1 cellular context compared by ENCODE assay signal in the genomic region with DNA sequence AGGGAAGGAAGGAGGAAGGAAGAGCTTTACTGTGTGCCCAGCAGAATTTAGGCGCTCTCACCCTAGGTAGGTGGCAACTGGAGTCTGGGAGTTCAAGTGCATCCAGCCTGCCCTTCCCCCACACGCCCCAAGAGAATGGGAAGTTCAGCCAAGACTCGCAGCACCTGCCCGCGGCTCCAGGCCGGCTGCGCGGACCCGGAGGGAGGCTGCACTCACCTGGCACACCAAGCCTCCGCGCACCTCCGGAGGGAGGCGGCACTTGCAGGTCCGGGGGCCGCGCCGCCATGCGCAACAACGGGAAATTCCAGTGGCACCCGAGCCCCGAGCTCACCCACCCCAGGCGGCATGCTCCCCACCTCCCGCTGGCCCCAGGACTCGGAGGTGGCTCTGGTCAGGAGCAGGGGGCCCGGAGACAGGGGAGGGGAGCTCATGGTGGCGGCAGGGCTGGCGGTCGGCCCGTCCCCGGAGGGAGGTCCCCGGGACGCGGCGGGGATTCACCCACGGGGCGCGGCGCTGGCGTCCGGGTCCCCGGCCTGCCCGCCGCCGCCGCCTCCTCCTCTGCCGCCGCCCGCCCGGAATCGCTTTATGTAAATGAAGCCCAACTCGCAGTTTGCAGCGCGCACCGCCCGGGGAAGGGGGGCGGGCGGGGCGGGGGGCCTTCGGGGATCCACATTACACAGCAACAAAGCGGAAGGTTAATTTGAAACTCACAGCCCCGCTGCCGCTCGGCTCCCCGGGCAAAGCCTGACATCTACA.
TF ChIP-seq lines count a peak whose summit lies in the region.

A gene with protein sequence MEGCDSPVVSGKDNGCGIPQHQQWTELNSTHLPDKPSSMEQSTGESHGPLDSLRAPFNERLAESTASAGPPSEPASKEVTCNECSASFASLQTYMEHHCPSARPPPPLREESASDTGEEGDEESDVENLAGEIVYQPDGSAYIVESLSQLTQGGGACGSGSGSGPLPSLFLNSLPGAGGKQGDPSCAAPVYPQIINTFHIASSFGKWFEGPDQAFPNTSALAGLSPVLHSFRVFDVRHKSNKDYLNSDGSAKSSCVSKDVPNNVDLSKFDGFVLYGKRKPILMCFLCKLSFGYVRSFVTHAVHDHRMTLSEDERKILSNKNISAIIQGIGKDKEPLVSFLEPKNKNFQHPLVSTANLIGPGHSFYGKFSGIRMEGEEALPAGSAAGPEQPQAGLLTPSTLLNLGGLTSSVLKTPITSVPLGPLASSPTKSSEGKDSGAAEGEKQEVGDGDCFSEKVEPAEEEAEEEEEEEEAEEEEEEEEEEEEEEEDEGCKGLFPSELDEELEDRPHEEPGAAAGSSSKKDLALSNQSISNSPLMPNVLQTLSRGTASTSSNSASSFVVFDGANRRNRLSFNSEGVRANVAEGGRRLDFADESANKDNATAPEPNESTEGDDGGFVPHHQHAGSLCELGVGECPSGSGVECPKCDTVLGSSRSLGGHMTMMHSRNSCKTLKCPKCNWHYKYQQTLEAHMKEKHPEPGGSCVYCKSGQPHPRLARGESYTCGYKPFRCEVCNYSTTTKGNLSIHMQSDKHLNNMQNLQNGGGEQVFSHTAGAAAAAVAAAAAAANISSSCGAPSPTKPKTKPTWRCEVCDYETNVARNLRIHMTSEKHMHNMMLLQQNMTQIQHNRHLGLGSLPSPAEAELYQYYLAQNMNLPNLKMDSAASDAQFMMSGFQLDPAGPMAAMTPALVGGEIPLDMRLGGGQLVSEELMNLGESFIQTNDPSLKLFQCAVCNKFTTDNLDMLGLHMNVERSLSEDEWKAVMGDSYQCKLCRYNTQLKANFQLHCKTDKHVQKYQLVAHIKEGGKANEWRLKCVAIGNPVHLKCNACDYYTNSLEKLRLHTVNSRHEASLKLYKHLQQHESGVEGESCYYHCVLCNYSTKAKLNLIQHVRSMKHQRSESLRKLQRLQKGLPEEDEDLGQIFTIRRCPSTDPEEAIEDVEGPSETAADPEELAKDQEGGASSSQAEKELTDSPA (N-terminal part only) (minus strand): TSS at position 593 of the 756 bp plus-strand sequence. CDS start 87,983 bp downstream, outside the sequence.

TF ChIP-seq in HepG2, 621 proteins besides CTCF, POLR2A, EP300 and RAD21 (continued from another document and continues in another):
- TF ChIP-seq, protein P1, sequence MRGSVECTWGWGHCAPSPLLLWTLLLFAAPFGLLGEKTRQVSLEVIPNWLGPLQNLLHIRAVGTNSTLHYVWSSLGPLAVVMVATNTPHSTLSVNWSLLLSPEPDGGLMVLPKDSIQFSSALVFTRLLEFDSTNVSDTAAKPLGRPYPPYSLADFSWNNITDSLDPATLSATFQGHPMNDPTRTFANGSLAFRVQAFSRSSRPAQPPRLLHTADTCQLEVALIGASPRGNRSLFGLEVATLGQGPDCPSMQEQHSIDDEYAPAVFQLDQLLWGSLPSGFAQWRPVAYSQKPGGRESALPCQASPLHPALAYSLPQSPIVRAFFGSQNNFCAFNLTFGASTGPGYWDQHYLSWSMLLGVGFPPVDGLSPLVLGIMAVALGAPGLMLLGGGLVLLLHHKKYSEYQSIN (CRISPR knock-in tag; IDR thresholded peaks at IDR 0.05; ENCODE audit: borderline replicate concordance): no peak; the same call in 1 of the 2 replicates
- TF ChIP-seq HMG20B (CRISPR knock-in tag; conservative IDR thresholded peaks at IDR 0.05): 0 out of 2 replicates have a peak, but pooled peaks have one; percentile 37
- TF ChIP-seq BHLHE40 (IDR thresholded peaks at IDR 0.05; ENCODE audit: low read length): no peak
- TF ChIP-seq ZNF20 (CRISPR knock-in tag; IDR thresholded peaks at IDR 0.05): no peak
- TF ChIP-seq, protein P2, sequence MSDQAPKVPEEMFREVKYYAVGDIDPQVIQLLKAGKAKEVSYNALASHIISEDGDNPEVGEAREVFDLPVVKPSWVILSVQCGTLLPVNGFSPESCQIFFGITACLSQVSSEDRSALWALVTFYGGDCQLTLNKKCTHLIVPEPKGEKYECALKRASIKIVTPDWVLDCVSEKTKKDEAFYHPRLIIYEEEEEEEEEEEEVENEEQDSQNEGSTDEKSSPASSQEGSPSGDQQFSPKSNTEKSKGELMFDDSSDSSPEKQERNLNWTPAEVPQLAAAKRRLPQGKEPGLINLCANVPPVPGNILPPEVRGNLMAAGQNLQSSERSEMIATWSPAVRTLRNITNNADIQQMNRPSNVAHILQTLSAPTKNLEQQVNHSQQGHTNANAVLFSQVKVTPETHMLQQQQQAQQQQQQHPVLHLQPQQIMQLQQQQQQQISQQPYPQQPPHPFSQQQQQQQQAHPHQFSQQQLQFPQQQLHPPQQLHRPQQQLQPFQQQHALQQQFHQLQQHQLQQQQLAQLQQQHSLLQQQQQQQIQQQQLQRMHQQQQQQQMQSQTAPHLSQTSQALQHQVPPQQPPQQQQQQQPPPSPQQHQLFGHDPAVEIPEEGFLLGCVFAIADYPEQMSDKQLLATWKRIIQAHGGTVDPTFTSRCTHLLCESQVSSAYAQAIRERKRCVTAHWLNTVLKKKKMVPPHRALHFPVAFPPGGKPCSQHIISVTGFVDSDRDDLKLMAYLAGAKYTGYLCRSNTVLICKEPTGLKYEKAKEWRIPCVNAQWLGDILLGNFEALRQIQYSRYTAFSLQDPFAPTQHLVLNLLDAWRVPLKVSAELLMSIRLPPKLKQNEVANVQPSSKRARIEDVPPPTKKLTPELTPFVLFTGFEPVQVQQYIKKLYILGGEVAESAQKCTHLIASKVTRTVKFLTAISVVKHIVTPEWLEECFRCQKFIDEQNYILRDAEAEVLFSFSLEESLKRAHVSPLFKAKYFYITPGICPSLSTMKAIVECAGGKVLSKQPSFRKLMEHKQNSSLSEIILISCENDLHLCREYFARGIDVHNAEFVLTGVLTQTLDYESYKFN (CRISPR knock-in tag; conservative IDR thresholded peaks at IDR 0.05): peak; percentile 51; the same call in 1 of the 2 replicates
- TF ChIP-seq ZNF44 (CRISPR knock-in tag; IDR thresholded peaks at IDR 0.05): no peak
- no peak for TF ChIP-seq ZNF562 (CRISPR knock-in tag; IDR thresholded peaks at IDR 0.05; ENCODE audit: borderline replicate concordance)
- TF ChIP-seq ZNF496 (CRISPR knock-in tag; IDR thresholded peaks at IDR 0.05; ENCODE audit: insufficient replicate concordance): no peak
- TF ChIP-seq ZNF256 (CRISPR knock-in tag; conservative IDR thresholded peaks at IDR 0.05): no peak
- peak; percentile 80 for TF ChIP-seq RXRA (CRISPR knock-in tag; IDR thresholded peaks at IDR 0.05)
- TF ChIP-seq ZFP37 (CRISPR knock-in tag; IDR thresholded peaks at IDR 0.05; ENCODE audit: borderline replicate concordance): 0 out of 2 replicates have a peak, but pooled peaks have one; percentile 24
- TF ChIP-seq, protein P3, sequence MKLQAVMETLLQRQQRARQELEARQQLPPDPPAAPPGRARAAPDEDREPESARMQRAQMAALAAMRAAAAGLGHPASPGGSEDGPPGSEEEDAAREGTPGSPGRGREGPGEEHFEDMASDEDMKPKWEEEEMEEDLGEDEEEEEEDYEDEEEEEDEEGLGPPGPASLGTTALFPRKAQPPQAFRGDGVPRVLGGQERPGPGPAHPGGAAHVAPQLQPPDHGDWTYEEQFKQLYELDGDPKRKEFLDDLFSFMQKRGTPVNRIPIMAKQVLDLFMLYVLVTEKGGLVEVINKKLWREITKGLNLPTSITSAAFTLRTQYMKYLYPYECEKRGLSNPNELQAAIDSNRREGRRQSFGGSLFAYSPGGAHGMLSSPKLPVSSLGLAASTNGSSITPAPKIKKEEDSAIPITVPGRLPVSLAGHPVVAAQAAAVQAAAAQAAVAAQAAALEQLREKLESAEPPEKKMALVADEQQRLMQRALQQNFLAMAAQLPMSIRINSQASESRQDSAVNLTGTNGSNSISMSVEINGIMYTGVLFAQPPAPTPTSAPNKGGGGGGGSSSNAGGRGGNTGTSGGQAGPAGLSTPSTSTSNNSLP (IDR thresholded peaks at IDR 0.05; ENCODE audit: low read depth, low read length): no peak
- no peak for TF ChIP-seq HOXA3 (CRISPR knock-in tag; IDR thresholded peaks at IDR 0.05)
- TF ChIP-seq, protein P4, sequence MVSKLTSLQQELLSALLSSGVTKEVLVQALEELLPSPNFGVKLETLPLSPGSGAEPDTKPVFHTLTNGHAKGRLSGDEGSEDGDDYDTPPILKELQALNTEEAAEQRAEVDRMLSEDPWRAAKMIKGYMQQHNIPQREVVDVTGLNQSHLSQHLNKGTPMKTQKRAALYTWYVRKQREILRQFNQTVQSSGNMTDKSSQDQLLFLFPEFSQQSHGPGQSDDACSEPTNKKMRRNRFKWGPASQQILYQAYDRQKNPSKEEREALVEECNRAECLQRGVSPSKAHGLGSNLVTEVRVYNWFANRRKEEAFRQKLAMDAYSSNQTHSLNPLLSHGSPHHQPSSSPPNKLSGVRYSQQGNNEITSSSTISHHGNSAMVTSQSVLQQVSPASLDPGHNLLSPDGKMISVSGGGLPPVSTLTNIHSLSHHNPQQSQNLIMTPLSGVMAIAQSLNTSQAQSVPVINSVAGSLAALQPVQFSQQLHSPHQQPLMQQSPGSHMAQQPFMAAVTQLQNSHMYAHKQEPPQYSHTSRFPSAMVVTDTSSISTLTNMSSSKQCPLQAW (CRISPR knock-in tag; IDR thresholded peaks at IDR 0.05): 0 out of 2 replicates have a peak, but pooled peaks have one; percentile 11
- TF ChIP-seq RCOR2 (CRISPR knock-in tag; IDR thresholded peaks at IDR 0.05): no peak
- TF ChIP-seq RARA (CRISPR knock-in tag; IDR thresholded peaks at IDR 0.05): peak; percentile 72
- peak; percentile 57; the same call in 1 of the 2 replicates for TF ChIP-seq NFKBIZ (CRISPR knock-in tag; IDR thresholded peaks at IDR 0.05)
- TF ChIP-seq, protein P5, sequence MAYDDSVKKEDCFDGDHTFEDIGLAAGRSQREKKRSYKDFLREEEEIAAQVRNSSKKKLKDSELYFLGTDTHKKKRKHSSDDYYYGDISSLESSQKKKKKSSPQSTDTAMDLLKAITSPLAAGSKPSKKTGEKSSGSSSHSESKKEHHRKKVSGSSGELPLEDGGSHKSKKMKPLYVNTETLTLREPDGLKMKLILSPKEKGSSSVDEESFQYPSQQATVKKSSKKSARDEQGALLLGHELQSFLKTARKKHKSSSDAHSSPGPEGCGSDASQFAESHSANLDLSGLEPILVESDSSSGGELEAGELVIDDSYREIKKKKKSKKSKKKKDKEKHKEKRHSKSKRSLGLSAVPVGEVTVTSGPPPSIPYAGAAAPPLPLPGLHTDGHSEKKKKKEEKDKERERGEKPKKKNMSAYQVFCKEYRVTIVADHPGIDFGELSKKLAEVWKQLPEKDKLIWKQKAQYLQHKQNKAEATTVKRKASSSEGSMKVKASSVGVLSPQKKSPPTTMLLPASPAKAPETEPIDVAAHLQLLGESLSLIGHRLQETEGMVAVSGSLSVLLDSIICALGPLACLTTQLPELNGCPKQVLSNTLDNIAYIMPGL (CRISPR knock-in tag; IDR thresholded peaks at IDR 0.05; ENCODE audit: borderline replicate concordance in 1 of 2, low read depth in 1 of 2): peak; percentile 72 to 75; a peak in 3 of 4 replicates
- TF ChIP-seq ZNF776 (CRISPR knock-in tag; IDR thresholded peaks at IDR 0.05): no peak; the same call in 1 of the 2 replicates
- peak; percentile 91; the same call in 1 of the 2 replicates for TF ChIP-seq KMT2A (CRISPR knock-in tag; IDR thresholded peaks at IDR 0.05)
- TF ChIP-seq ARID2 (CRISPR knock-in tag; IDR thresholded peaks at IDR 0.05; ENCODE audit: borderline replicate concordance): no peak
- TF ChIP-seq, protein P6, sequence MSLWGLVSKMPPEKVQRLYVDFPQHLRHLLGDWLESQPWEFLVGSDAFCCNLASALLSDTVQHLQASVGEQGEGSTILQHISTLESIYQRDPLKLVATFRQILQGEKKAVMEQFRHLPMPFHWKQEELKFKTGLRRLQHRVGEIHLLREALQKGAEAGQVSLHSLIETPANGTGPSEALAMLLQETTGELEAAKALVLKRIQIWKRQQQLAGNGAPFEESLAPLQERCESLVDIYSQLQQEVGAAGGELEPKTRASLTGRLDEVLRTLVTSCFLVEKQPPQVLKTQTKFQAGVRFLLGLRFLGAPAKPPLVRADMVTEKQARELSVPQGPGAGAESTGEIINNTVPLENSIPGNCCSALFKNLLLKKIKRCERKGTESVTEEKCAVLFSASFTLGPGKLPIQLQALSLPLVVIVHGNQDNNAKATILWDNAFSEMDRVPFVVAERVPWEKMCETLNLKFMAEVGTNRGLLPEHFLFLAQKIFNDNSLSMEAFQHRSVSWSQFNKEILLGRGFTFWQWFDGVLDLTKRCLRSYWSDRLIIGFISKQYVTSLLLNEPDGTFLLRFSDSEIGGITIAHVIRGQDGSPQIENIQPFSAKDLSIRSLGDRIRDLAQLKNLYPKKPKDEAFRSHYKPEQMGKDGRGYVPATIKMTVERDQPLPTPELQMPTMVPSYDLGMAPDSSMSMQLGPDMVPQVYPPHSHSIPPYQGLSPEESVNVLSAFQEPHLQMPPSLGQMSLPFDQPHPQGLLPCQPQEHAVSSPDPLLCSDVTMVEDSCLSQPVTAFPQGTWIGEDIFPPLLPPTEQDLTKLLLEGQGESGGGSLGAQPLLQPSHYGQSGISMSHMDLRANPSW (CRISPR knock-in tag; IDR thresholded peaks at IDR 0.05; ENCODE audit: borderline replicate concordance): no peak
- TF ChIP-seq ZNF761 (CRISPR knock-in tag; conservative IDR thresholded peaks at IDR 0.05): peak; percentile 95; the same call in 1 of the 2 replicates
- TF ChIP-seq NR3C1 (CRISPR knock-in tag; IDR thresholded peaks at IDR 0.05): no peak
- 0 out of 2 replicates have a peak, but pooled peaks have one; percentile 87 for TF ChIP-seq PAX8 (CRISPR knock-in tag; IDR thresholded peaks at IDR 0.05; ENCODE audit: borderline replicate concordance)
- TF ChIP-seq MAFF (IDR thresholded peaks at IDR 0.05; ENCODE audit: low read depth, low read length): no peak
- no peak for TF ChIP-seq ZBTB1 (CRISPR knock-in tag; IDR thresholded peaks at IDR 0.05; ENCODE audit: borderline replicate concordance)
- TF ChIP-seq KAT7 (CRISPR knock-in tag; IDR thresholded peaks at IDR 0.05; ENCODE audit: borderline replicate concordance): peak; percentile 96
